Comparison of ENCODE assay signal across 16 cellular contexts in the genomic region with DNA sequence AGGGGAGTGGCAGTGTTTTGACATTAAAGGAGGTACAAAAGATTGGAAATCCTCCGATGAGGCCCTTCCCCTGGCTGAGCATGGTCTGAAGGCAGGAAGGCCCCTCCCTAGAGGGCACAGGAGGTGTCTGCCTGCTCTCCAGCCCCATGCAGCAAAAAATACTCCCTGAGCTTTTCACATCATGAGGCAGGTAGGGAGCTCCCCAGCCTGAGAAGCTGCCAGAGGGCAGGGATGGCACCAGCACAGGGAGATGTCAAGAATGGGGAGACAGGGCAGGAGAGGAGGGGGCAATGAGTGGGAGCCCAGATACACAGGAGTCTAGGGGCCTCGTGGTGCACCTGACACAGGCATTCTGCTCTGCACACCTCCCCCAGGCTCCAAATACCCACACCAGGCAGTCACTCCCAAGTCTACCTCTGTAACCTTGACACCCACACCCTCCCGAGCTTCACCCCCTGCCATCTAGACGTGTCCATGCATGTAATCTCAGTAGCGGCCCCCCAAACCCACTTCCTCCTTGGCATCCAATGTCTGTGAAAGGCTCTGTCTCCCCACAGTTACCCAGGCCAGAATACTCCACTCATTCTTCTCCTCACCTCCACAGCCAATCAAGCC. TPM values are rescaled to one million over a fixed set of nuclear protein-coding genes. Genes with fewer than 3 reads are reported as not detected.
"Had no signal": no experiment of that assay in that cellular context is flagged by ENCODE, and none has a peak within 500 bp of the region (broad histone marks: within the 10 kb centered on the region; RNA-seq: fewer than 3 reads in every experiment).

No MANE protein-coding gene starts in this region.

- H3K4me1 ChIP-seq: left lung, upper lobe of right lung had no signal

- H3K27ac Mint-ChIP-seq: activated naive CD4-positive, alpha-beta T cell treated with anti-CD3 and anti-CD28 coated beads, Interleukin-2, amount 50 U/mL, for 24 hours; naive thymus-derived CD4-positive, alpha-beta T cell had no signal

- H3K27me3 Mint-ChIP-seq: activated naive CD4-positive, alpha-beta T cell treated with anti-CD3 and anti-CD28 coated beads, Interleukin-2, amount 50 U/mL, for 24 hours had no signal

- H3K36me3 ChIP-seq: left lung, prostate gland, stomach, upper lobe of right lung had no signal

- H3K9me3 ChIP-seq: left lung, mucosa of descending colon, prostate gland, stomach, testis, upper lobe of right lung had no signal

- H3K9me3 Mint-ChIP-seq: activated naive CD4-positive, alpha-beta T cell treated with anti-CD3 and anti-CD28 coated beads, Interleukin-2, amount 50 U/mL, for 24 hours; activated T-cell treated with anti-CD3 and anti-CD28 coated beads, Interleukin-2, amount 50 U/mL, for 4 hours; naive thymus-derived CD4-positive, alpha-beta T cell had no signal

- H3K36me3 Mint-ChIP-seq: activated naive CD4-positive, alpha-beta T cell treated with anti-CD3 and anti-CD28 coated beads, Interleukin-2, amount 50 U/mL, for 24 hours; naive thymus-derived CD4-positive, alpha-beta T cell had no signal

- ATAC-seq: left lung; mucosa of descending colon; naive thymus-derived CD4-positive, alpha-beta T cell; right cardiac atrium had no signal

- H3K27me3 ChIP-seq: left lung, stomach, testis, upper lobe of right lung had no signal

- H3K4me1 Mint-ChIP-seq: activated naive CD4-positive, alpha-beta T cell treated with anti-CD3 and anti-CD28 coated beads, Interleukin-2, amount 50 U/mL, for 24 hours had no signal

- DNase-seq: activated CD4-positive, alpha-beta T cell treated with anti-CD3 and anti-CD28 coated beads for 1 hour; activated CD4-positive, alpha-beta T cell treated with anti-CD3 and anti-CD28 coated beads, Interleukin-2, amount 50 U/mL, for 48 hours; activated effector memory CD4-positive, alpha-beta T cell treated with Interleukin-2 at 50 U/mL for 16 hours; activated T-cell treated with anti-CD3 and anti-CD28 coated beads, Interleukin-2, amount 50 U/mL, for 4 hours; amniotic stem cell; caudate nucleus; left lung; mucosa of descending colon; naive thymus-derived CD4-positive, alpha-beta T cell; right cardiac atrium; small intestine; stomach; testis; upper lobe of right lung had no signal

- H3K4me3 Mint-ChIP-seq: activated naive CD4-positive, alpha-beta T cell treated with anti-CD3 and anti-CD28 coated beads, Interleukin-2, amount 50 U/mL, for 24 hours; activated T-cell treated with anti-CD3 and anti-CD28 coated beads, Interleukin-2, amount 50 U/mL, for 4 hours; naive thymus-derived CD4-positive, alpha-beta T cell had no signal

- H3K4me3 ChIP-seq: left lung, mucosa of descending colon, prostate gland, stomach, testis, upper lobe of right lung had no signal

RNA-seq across cellular contexts. Expression of a gene that starts 22.9 kb away (rescaled TPM):
- total RNA-seq: activated T-cell treated with anti-CD3 and anti-CD28 coated beads, Interleukin-2, amount 50 U/mL, for 4 hours; naive thymus-derived CD4-positive, alpha-beta T cell had no signal
